ENCODE assay signal across 11 cellular contexts in genomic region chr13:80337011-80337688, GRCh38. TPM values are rescaled to one million over a fixed set of nuclear protein-coding genes. Genes with fewer than 3 reads are reported as not detected.
DNase-seq lines count a peak whose midpoint lies in the region; ATAC-seq, FAIRE-seq and TF ChIP-seq lines count a peak whose summit lies in the region.
"Had no signal": no experiment of that assay in that cellular context is flagged by ENCODE, and none has a peak within 500 bp of the region (broad histone marks: within the 10 kb centered on the region; RNA-seq: fewer than 3 reads in every experiment).

No MANE protein-coding gene starts in this region.

- H3K27ac ChIP-seq in GM23338 (ENCODE audit: low read depth) (no peak overlapping the region), caudate nucleus (ENCODE audit: low read depth, low read length) (peak overlapping the region; percentile 94), keratinocyte (ENCODE audit: control insufficient read depth, insufficient read depth, low read length) (peak overlapping the region; percentile 85)

- TF ChIP-seq CTCF in GM23338 (conservative IDR thresholded peaks at IDR 0.05; ENCODE audit: low read depth in 2 of 2) (no peak), keratinocyte (optimal IDR thresholded peaks at IDR 0.05 in 1 of 3, IDR thresholded peaks at IDR 0.05 in 1 of 3, conservative IDR thresholded peaks at IDR 0.05 in 1 of 3; ENCODE audit: extremely low read depth in 1 of 3, insufficient read depth in 2 of 3, low read length in 3 of 3) (no peak)

- H3K36me3 ChIP-seq in GM23338 (ENCODE audit: insufficient read depth) = peaks cover 22% of the 10 kb centered on the region
- peaks cover 7 to 11% of the 10 kb centered on the region in 2 experiments for H3K36me3 ChIP-seq in keratinocyte (ENCODE audit: control insufficient read depth in 2 of 2, extremely low read depth in 1 of 2, insufficient read depth in 2 of 2, low read length in 2 of 2)
- H3K36me3 ChIP-seq in skeletal muscle satellite cell (ENCODE audit: insufficient read depth, low read length) = peaks cover 74% of the 10 kb centered on the region

- H4K20me1 ChIP-seq in GM23338 (replicated peaks; ENCODE audit: insufficient read depth) = peaks cover 42% of the 10 kb centered on the region
- H4K20me1 ChIP-seq in keratinocyte (ENCODE audit: control insufficient read depth, extremely low read depth, insufficient read depth, low read length) = peaks cover 5% of the 10 kb centered on the region

- H3K4me3 ChIP-seq in GM23338 = peak overlapping the region; percentile 77
- H3K4me3 ChIP-seq in keratinocyte (ENCODE audit: control insufficient read depth in 2 of 3, extremely low read depth in 1 of 3, insufficient read depth in 2 of 3, low read depth in 1 of 3, low read length in 3 of 3) = peak overlapping the region; percentile 78 to 86 (median 80)
- H3K4me3 ChIP-seq in skeletal muscle satellite cell (ENCODE audit: low read length) = peak overlapping the region; percentile 96

- dilution Hi-C loops in keratinocyte (cut with MboI; ENCODE audit: extremely low pct_ligation_motif_present, low sequenced_read_pairs) = no loop called here

- no peaks in the 10 kb centered on the region for H3K9me2 ChIP-seq in GM23338 (ENCODE audit: insufficient read depth)

- peaks cover 33% of the 10 kb centered on the region; the same call in 2 of the 3 replicates for H3K4me1 Mint-ChIP-seq in GM23338

- DNase-seq in GM23338 (ENCODE audit: low spot score) = no peak
- DNase-seq in caudate nucleus (lab: John Stamatoyannopoulos, UW) = peak in 38 of 61 donors; percentile 8 to 80 (median 38)
- DNase-seq in keratinocyte (ENCODE audit: low read depth, low spot score) = no peak
- no peak for DNase-seq in central memory CD4-positive, alpha-beta T cell
- no peak for DNase-seq in D341Med (ENCODE audit: low spot score)
- DNase-seq: stimulated activated naive CD8-positive, alpha-beta T cell treated with anti-CD3 and anti-CD28 coated beads, Interleukin-15, Interleukin-2, amounts not matched to agents 100 U/mL and 50 U/mL, for 24 hours had no signal

- peaks cover 87% of the 10 kb centered on the region for H3K79me2 ChIP-seq in GM23338 (replicated peaks; ENCODE audit: insufficient read depth)
- H3K79me2 ChIP-seq in keratinocyte (ENCODE audit: control insufficient read depth, insufficient read depth, low read length) = peaks cover 67% of the 10 kb centered on the region

- H3K9me1 ChIP-seq in keratinocyte (ENCODE audit: control insufficient read depth, extremely low read depth, insufficient read depth, low read length) = no peaks in the 10 kb centered on the region

- peaks cover 11% of the 10 kb centered on the region for H3K27me3 Mint-ChIP-seq in GM23338 (ENCODE audit: insufficient read depth, low read depth, poor library complexity)

- peak; percentile 67 for FAIRE-seq in keratinocyte (lab: Jason Lieb, UNC)

- peak overlapping the region; percentile 65 for H3K27ac Mint-ChIP-seq in GM23338
- H3K27ac Mint-ChIP-seq: activated naive CD4-positive, alpha-beta T cell treated with anti-CD3 and anti-CD28 coated beads, Interleukin-2, amount 50 U/mL, for 24 hours had no signal

- peaks cover 3% of the 10 kb centered on the region; the same call in 1 of the 3 replicates for H3K9me3 Mint-ChIP-seq in GM23338
- H3K9me3 Mint-ChIP-seq: activated naive CD4-positive, alpha-beta T cell treated with anti-CD3 and anti-CD28 coated beads, Interleukin-2, amount 50 U/mL, for 24 hours had no signal

- no peaks in the 10 kb centered on the region for H3K27me3 ChIP-seq in GM23338 (ENCODE audit: insufficient read depth)
- H3K27me3 ChIP-seq in keratinocyte (ENCODE audit: control insufficient read depth, extremely low read depth, insufficient read depth, low read length) = no peaks in the 10 kb centered on the region
- H3K27me3 ChIP-seq in skeletal muscle satellite cell (ENCODE audit: control insufficient read depth, insufficient read depth, low read length) = no peaks in the 10 kb centered on the region

- no peak overlapping the region for H2AFZ ChIP-seq in GM23338
- no peak overlapping the region for H2AFZ ChIP-seq in keratinocyte (ENCODE audit: control insufficient read depth, low read length)

- H3K4me2 ChIP-seq in GM23338 = peak overlapping the region; percentile 89
- peak overlapping the region; percentile 73 for H3K4me2 ChIP-seq in keratinocyte (ENCODE audit: control insufficient read depth, extremely low read depth, insufficient read depth, low read depth, low read length)
- peak overlapping the region; percentile 81 for H3K4me2 ChIP-seq in skeletal muscle satellite cell (ENCODE audit: low read length)

- H3K9ac ChIP-seq in keratinocyte (ENCODE audit: control insufficient read depth, extremely low read depth, insufficient read depth, low read length) (peak overlapping the region; percentile 93), skeletal muscle satellite cell (ENCODE audit: low read depth, low read length) (peak overlapping the region; percentile 100)

- H3K4me1 ChIP-seq in GM23338 (ENCODE audit: insufficient read depth) = peaks cover 24% of the 10 kb centered on the region
- H3K4me1 ChIP-seq in keratinocyte (ENCODE audit: control insufficient read depth, extremely low read depth, insufficient read depth, low read length) = peaks cover 19% of the 10 kb centered on the region
- H3K4me1 ChIP-seq in skeletal muscle satellite cell (ENCODE audit: control insufficient read depth, insufficient read depth, low read length) = peaks cover 15% of the 10 kb centered on the region

- ATAC-seq in GM23338 (no peak), HG02610 (IDR thresholded peaks at IDR 0.05; ENCODE audit: unreplicated experiment) (no peak), GM19395 (IDR thresholded peaks at IDR 0.05; ENCODE audit: unreplicated experiment) (no peak)
- ATAC-seq: HCT116; stimulated activated naive CD8-positive, alpha-beta T cell treated with anti-CD3 and anti-CD28 coated beads, Interleukin-15, Interleukin-2, amounts not matched to agents 100 U/mL and 50 U/mL, for 24 hours had no signal

- H3K9me3 ChIP-seq in keratinocyte (ENCODE audit: control insufficient read depth, low read depth, low read length) = no peaks in the 10 kb centered on the region
- H3K9me3 ChIP-seq in skeletal muscle satellite cell (replicated peaks; ENCODE audit: low read length) = no peaks in the 10 kb centered on the region

- peaks cover 4% of the 10 kb centered on the region; the same call in 1 of the 2 replicates for H3F3A ChIP-seq in GM23338 (replicated peaks; ENCODE audit: low read depth)

- peaks cover 38% of the 10 kb centered on the region for H3K36me3 Mint-ChIP-seq in GM23338 (ENCODE audit: low read depth)
- H3K36me3 Mint-ChIP-seq: activated naive CD4-positive, alpha-beta T cell treated with anti-CD3 and anti-CD28 coated beads, Interleukin-2, amount 50 U/mL, for 24 hours had no signal

- no peak overlapping the region for H3K4me3 Mint-ChIP-seq in GM23338
- H3K4me3 Mint-ChIP-seq: activated naive CD4-positive, alpha-beta T cell treated with anti-CD3 and anti-CD28 coated beads, Interleukin-2, amount 50 U/mL, for 24 hours had no signal

TF ChIP-seq in GM23338, 12 proteins besides CTCF, POLR2A, EP300 and RAD21:
- TF ChIP-seq NANOG (IDR thresholded peaks at IDR 0.05; ENCODE audit: borderline replicate concordance) (no peak), EZH2phosphoT487 (IDR thresholded peaks at IDR 0.05; ENCODE audit: unreplicated experiment) (no peak)

RNA-seq across cellular contexts. Expression of gene SPRY2, which starts 3.8 kb away (rescaled TPM):
- total RNA-seq in GM23338 (2014; rRNA removed; shearing (Covaris generic)) = 39.1 and 47.3 TPM in 2 replicates
- polyA plus RNA-seq in GM23338 (2016; fragmentation: Nextera tagmentation; extraction: Ambion mirVana) (21.5 and 26.9 TPM in 2 replicates), keratinocyte (15.3 to 40.6 TPM (median 28.4 TPM) in 3 replicates)
- 5.3 TPM for polyA plus RNA-seq in keratinocyte (2011; ENCODE audit: low read depth)
- 22.0 and 26.3 TPM in 2 replicates for polyA plus RNA-seq in keratinocyte (2011; cell fraction: cytosol; rRNA removed)
- polyA plus RNA-seq in keratinocyte (2011; cell fraction: nucleus; rRNA removed) = 33.7 and 34.9 TPM in 2 replicates
- 11.2 and 21.1 TPM in 2 replicates for polyA plus RNA-seq in keratinocyte (2012; ENCODE audit: low replicate concordance)
- 23.6 to 29.2 TPM (median 27.0 TPM) in 3 replicates for polyA minus RNA-seq in keratinocyte
- 14.8 TPM for polyA minus RNA-seq in keratinocyte (2011; cell fraction: cytosol; rRNA and poly(A)+ RNA removed)
- 14.0 and 22.3 TPM in 2 replicates for polyA minus RNA-seq in keratinocyte (2011; cell fraction: nucleus; rRNA and poly(A)+ RNA removed)
- 37.0 and 63.8 TPM in 2 replicates for total RNA-seq in skeletal muscle satellite cell (2012; rRNA removed)

Comparison
In these comparisons a context has a peak if more than half of its experiments do, and no peak if none do; other contexts are left out.
1. DNase-seq: peak in caudate nucleus (38 of 61); none in GM23338 (single experiment), keratinocyte (single experiment), central memory CD4-positive, alpha-beta T cell (single experiment) and D341Med (single experiment).
2. Peak in every context shown above with its lines, with median percentiles within 50 percentile points of each other: H3K4me2 ChIP-seq and H3K4me3 ChIP-seq.